26 cellular contexts compared by ENCODE assay signal in the genomic region with DNA sequence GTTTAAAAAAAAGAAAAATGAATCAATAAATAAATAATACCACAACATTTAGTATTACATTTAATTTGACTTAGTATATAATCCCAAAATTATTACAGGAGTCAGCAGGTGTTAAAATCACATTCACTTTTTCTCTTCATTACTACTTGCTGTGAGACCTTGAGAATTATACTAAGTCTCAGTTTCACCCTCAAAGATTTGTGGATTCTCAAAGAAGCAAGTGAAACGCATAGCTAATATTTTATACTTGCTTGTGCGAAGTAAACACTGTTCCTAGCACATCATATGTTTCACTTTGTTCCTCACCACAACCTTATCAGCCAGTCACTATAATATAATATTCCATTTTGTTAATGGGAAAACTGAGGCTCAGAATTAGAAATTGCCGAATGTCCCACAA. TPM values are rescaled to one million over a fixed set of nuclear protein-coding genes. Genes with fewer than 3 reads are reported as not detected.
DNase-seq lines count a peak whose midpoint lies in the region; ATAC-seq and FAIRE-seq lines count a peak whose summit lies in the region.
"Had no signal": no experiment of that assay in that cellular context is flagged by ENCODE, and none has a peak within 500 bp of the region (broad histone marks: within the 10 kb centered on the region; RNA-seq: fewer than 3 reads in every experiment).

No MANE protein-coding gene starts in this region.

- H3K36me3 ChIP-seq in small intestine (ENCODE audit: control insufficient read depth in 2 of 2, insufficient read depth in 2 of 2, low read length in 2 of 2) = no peaks in the 10 kb centered on the region
- H3K36me3 ChIP-seq: BLaER1, left ventricle myocardium inferior, neural progenitor cell, transverse colon had no signal

- peak; percentile 36 for ATAC-seq in GM18868 (IDR thresholded peaks at IDR 0.05; ENCODE audit: unreplicated experiment)
- ATAC-seq in HG02623 (IDR thresholded peaks at IDR 0.05; ENCODE audit: unreplicated experiment) = peak; percentile 48
- ATAC-seq in HG03378 (IDR thresholded peaks at IDR 0.05; ENCODE audit: unreplicated experiment) = peak; percentile 50
- no peak for ATAC-seq in GM21786 (IDR thresholded peaks at IDR 0.05; ENCODE audit: unreplicated experiment)
- ATAC-seq: stimulated activated memory B cell treated with anti-CD40 and anti-IgM and Interleukin-4, amounts not matched to agents 10 μg/mL and 1 μg/mL and 100 μg/mL, for 72 hours had no signal

- no peaks in the 10 kb centered on the region for H3K9me3 ChIP-seq in small intestine (ENCODE audit: control insufficient read depth, low read depth)
- H3K9me3 ChIP-seq: BLaER1, left ventricle myocardium inferior, transverse colon had no signal

- FAIRE-seq in small intestine (lab: Jason Lieb, UNC) = peak; percentile 33
- FAIRE-seq: islet of Langerhans had no signal

- no peaks in the 10 kb centered on the region for H3K4me1 ChIP-seq in small intestine (ENCODE audit: control insufficient read depth in 2 of 2, insufficient read depth in 1 of 2, low read depth in 1 of 2, low read length in 1 of 2)
- H3K4me1 ChIP-seq: BLaER1, left ventricle myocardium inferior, neural progenitor cell, parathyroid adenoma, transverse colon had no signal

- H3K4me3 ChIP-seq in small intestine (ENCODE audit: low read depth in 1 of 2, low read length in 2 of 2) = no peak overlapping the region
- H3K4me3 ChIP-seq: BLaER1, left ventricle myocardium inferior, neural progenitor cell, transverse colon had no signal

- H3K27ac ChIP-seq in small intestine (ENCODE audit: low read depth in 1 of 2, low read length in 1 of 2) = no peak overlapping the region
- H3K27ac ChIP-seq: BLaER1, left ventricle myocardium inferior, neural progenitor cell, parathyroid adenoma, transverse colon had no signal

- WGBS in small intestine, 3 donors = 68 to 85% (median 75%) methylated on average over 3 of the region's 3 CpGs

- no peaks in the 10 kb centered on the region for H3K27me3 ChIP-seq in small intestine (ENCODE audit: control insufficient read depth in 2 of 2, insufficient read depth in 2 of 2, low read length in 2 of 2)
- H3K27me3 ChIP-seq: BLaER1, neural progenitor cell, transverse colon had no signal

- DNase-seq in small intestine (no peak), NCI-H524 (lab: John Stamatoyannopoulos, UW) (no peak), HuH-7.5 (ENCODE audit: low spot score) (no peak)
- DNase-seq: activated CD4-positive, alpha-beta memory T cell treated with anti-CD3 and anti-CD28 coated beads, Interleukin-2, amount 10 ng/mL, durations not matched to agents 7 days and 5 days; activated CD8-positive, alpha-beta memory T cell treated with anti-CD3 and anti-CD28 coated beads, Interleukin-2, amount 50 U/mL, for 4 hours; amniotic stem cell; DMS153; erythroblast; H9; Kasumi-1; left ventricle myocardium inferior; NCI-H1436; NCI-H2081 treated with DMSO at 0.1 percent for 48 hours; NCI-H226; NCI-H748 treated with DMSO at 0.1 percent for 48 hours; retina; transverse colon had no signal

RNA-seq across cellular contexts. Expression of a gene that starts 4.0 kb away (rescaled TPM):
- polyA plus RNA-seq in small intestine = 100 to 1,000 TPM in 2 of 3 donors, 10 to 100 TPM in 1; 90.2 to 302 (median 176) TPM

RNA-seq across cellular contexts. Expression of a gene that starts 48.8 kb away (rescaled TPM):
- polyA plus RNA-seq in small intestine = 1 to 10 TPM in 1 of 3 donors, under 1 TPM in 2; 0.37 to 4.7 (median 0.81) TPM
